In genomic region chr15:67165653-67166260, GRCh38 we compare ENCODE assay signal across 12 cellular contexts.
A peak's percentile ranks its signal among the peaks of the same experiment; 100 is the strongest.
DNase-seq lines count a peak whose midpoint lies in the region; ATAC-seq, FAIRE-seq and TF ChIP-seq lines count a peak whose summit lies in the region.
"Had no signal": no experiment of that assay in that cellular context is flagged by ENCODE, and none has a peak within 500 bp of the region (broad histone marks: within the 10 kb centered on the region; RNA-seq: fewer than 3 reads in every experiment).

No MANE protein-coding gene starts in this region.

- no peak for TF ChIP-seq CTCF in choroid plexus epithelial cell (conservative IDR thresholded peaks at IDR 0.05; ENCODE audit: low read depth, low read length)
- no peak for TF ChIP-seq CTCF in keratinocyte (optimal IDR thresholded peaks at IDR 0.05 in 1 of 3, IDR thresholded peaks at IDR 0.05 in 1 of 3, conservative IDR thresholded peaks at IDR 0.05 in 1 of 3; ENCODE audit: extremely low read depth in 1 of 3, insufficient read depth in 2 of 3, low read length in 3 of 3)
- TF ChIP-seq CTCF in suprapubic skin (IDR thresholded peaks at IDR 0.05), result no peak

- H3K27ac Mint-ChIP-seq in T-helper 1 cell treated with Interleukin-12 subunit alpha and Interleukin-12 subunit beta and Interleukin-4 antibody, amounts not matched to agents 30 μg/mL and 1 μg/mL, for 36 hours, result peak overlapping the region; percentile 15
- H3K27ac Mint-ChIP-seq: progenitor cell of endocrine pancreas had no signal

- peaks cover 43% of the 10 kb centered on the region for H3K79me2 ChIP-seq in keratinocyte (ENCODE audit: control insufficient read depth, insufficient read depth, low read length)

- peak overlapping the region; percentile 43 for H3K9ac ChIP-seq in keratinocyte (ENCODE audit: control insufficient read depth, extremely low read depth, insufficient read depth, low read length)

- H3K4me1 ChIP-seq in keratinocyte (ENCODE audit: control insufficient read depth, extremely low read depth, insufficient read depth, low read length) (peaks cover 40% of the 10 kb centered on the region), suprapubic skin (peaks cover 51% of the 10 kb centered on the region)

- 51% methylated on average over 14 of the region's 16 CpGs for WGBS in suprapubic skin

- H3K9me3 ChIP-seq in keratinocyte (ENCODE audit: control insufficient read depth, low read depth, low read length) (no peaks in the 10 kb centered on the region), suprapubic skin (no peaks in the 10 kb centered on the region)
- H3K9me3 ChIP-seq: Peyer's patch had no signal

- peak; percentile 76 for FAIRE-seq in keratinocyte (lab: Jason Lieb, UNC)

- TF ChIP-seq EP300 in suprapubic skin (IDR thresholded peaks at IDR 0.05), result no peak

- H3K4me3 ChIP-seq in choroid plexus epithelial cell (ENCODE audit: low read depth, low read length) (no peak overlapping the region), keratinocyte (ENCODE audit: control insufficient read depth in 2 of 3, extremely low read depth in 1 of 3, insufficient read depth in 2 of 3, low read depth in 1 of 3, low read length in 3 of 3) (peak overlapping the region in 1 of 3 experiments; percentile 22), suprapubic skin (no peak overlapping the region)
- H3K4me3 ChIP-seq: Peyer's patch had no signal

- H3K27me3 Mint-ChIP-seq in T-helper 1 cell treated with Interleukin-12 subunit alpha and Interleukin-12 subunit beta and Interleukin-4 antibody, amounts not matched to agents 30 μg/mL and 1 μg/mL, for 36 hours (ENCODE audit: low read depth), result no peaks in the 10 kb centered on the region
- H3K27me3 Mint-ChIP-seq: progenitor cell of endocrine pancreas had no signal

- H3K36me3 Mint-ChIP-seq in T-helper 1 cell treated with Interleukin-12 subunit alpha and Interleukin-12 subunit beta and Interleukin-4 antibody, amounts not matched to agents 30 μg/mL and 1 μg/mL, for 36 hours (ENCODE audit: low read depth), result peaks cover 53% of the 10 kb centered on the region

- no peak for TF ChIP-seq POLR2A in suprapubic skin (IDR thresholded peaks at IDR 0.05)

- no peak for ATAC-seq in GM19328 (IDR thresholded peaks at IDR 0.05; ENCODE audit: unreplicated experiment)
- ATAC-seq in GM18861 (IDR thresholded peaks at IDR 0.05; ENCODE audit: unreplicated experiment), result no peak

- peaks cover 28% of the 10 kb centered on the region for H3K4me1 Mint-ChIP-seq in T-helper 1 cell treated with Interleukin-12 subunit alpha and Interleukin-12 subunit beta and Interleukin-4 antibody, amounts not matched to agents 30 μg/mL and 1 μg/mL, for 36 hours (ENCODE audit: low read depth)

- H3K27ac ChIP-seq in keratinocyte (ENCODE audit: control insufficient read depth, insufficient read depth, low read length), result peak overlapping the region; percentile 79
- H3K27ac ChIP-seq in suprapubic skin, result peak overlapping the region; percentile 13
- H3K27ac ChIP-seq: 22Rv1 had no signal

- no peaks in the 10 kb centered on the region for H4K20me1 ChIP-seq in keratinocyte (ENCODE audit: control insufficient read depth, extremely low read depth, insufficient read depth, low read length)

- H2AFZ ChIP-seq in keratinocyte (ENCODE audit: control insufficient read depth, low read length), result no peak overlapping the region

- H3K9me1 ChIP-seq in keratinocyte (ENCODE audit: control insufficient read depth, extremely low read depth, insufficient read depth, low read length), result peaks cover 4% of the 10 kb centered on the region

- dilution Hi-C loops in keratinocyte (cut with MboI; ENCODE audit: extremely low pct_ligation_motif_present, low sequenced_read_pairs), result no loop called here

- H3K36me3 ChIP-seq in keratinocyte (ENCODE audit: control insufficient read depth in 2 of 2, extremely low read depth in 1 of 2, insufficient read depth in 2 of 2, low read length in 2 of 2) (peaks cover 32 to 53% of the 10 kb centered on the region in 2 experiments), suprapubic skin (peaks cover 24% of the 10 kb centered on the region)

- H3K4me3 Mint-ChIP-seq in T-helper 1 cell treated with Interleukin-12 subunit alpha and Interleukin-12 subunit beta and Interleukin-4 antibody, amounts not matched to agents 30 μg/mL and 1 μg/mL, for 36 hours, result no peak overlapping the region

- no peaks in the 10 kb centered on the region for H3K27me3 ChIP-seq in keratinocyte (ENCODE audit: control insufficient read depth, extremely low read depth, insufficient read depth, low read length)
- no peaks in the 10 kb centered on the region for H3K27me3 ChIP-seq in suprapubic skin
- H3K27me3 ChIP-seq: Peyer's patch had no signal

- DNase-seq in T-helper 1 cell, result no peak
- DNase-seq in choroid plexus epithelial cell (ENCODE audit: low read depth), result peak; percentile 95
- DNase-seq in keratinocyte (ENCODE audit: low read depth, low spot score), result no peak
- no peak for DNase-seq in suprapubic skin (ENCODE audit: low spot score in 2 of 2)
- DNase-seq in activated naive CD4-positive, alpha-beta T cell treated with anti-CD3 and anti-CD28 coated beads, Interleukin-2, amount 50 U/mL, for 16 hours, result no peak
- DNase-seq: activated CD8-positive, alpha-beta memory T cell treated with anti-CD3 and anti-CD28 coated beads, Interleukin-2, amount 50 U/mL, for 48 hours had no signal

- H3K9me3 Mint-ChIP-seq in T-helper 1 cell treated with Interleukin-12 subunit alpha and Interleukin-12 subunit beta and Interleukin-4 antibody, amounts not matched to agents 30 μg/mL and 1 μg/mL, for 36 hours, result no peaks in the 10 kb centered on the region

- peak overlapping the region; percentile 65 for H3K4me2 ChIP-seq in keratinocyte (ENCODE audit: control insufficient read depth, extremely low read depth, insufficient read depth, low read depth, low read length)
